Comparison of ENCODE assay signal across 9 cellular contexts in genomic region chr3:45832691-45833090, GRCh38. TPM values are rescaled to one million over a fixed set of nuclear protein-coding genes. Genes with fewer than 3 reads are reported as not detected.
DNase-seq lines count a peak whose midpoint lies in the region; ATAC-seq and TF ChIP-seq lines count a peak whose summit lies in the region.
"Had no signal": no experiment of that assay in that cellular context is flagged by ENCODE, and none has a peak within 500 bp of the region (broad histone marks: within the 10 kb centered on the region; RNA-seq: fewer than 3 reads in every experiment).

No MANE protein-coding gene starts in this region.

- DNase-seq in NCI-H1092 treated with DMSO at 0.1 percent for 48 hours (lab: John Stamatoyannopoulos, UW) (peak; percentile 2), NCI-H1092 (lab: John Stamatoyannopoulos, UW) (no peak), LNCaP clone FGC (ENCODE audit: low read depth) (no peak), nephron progenitor cell (no peak)
- no peak for DNase-seq in stimulated activated CD4-positive, alpha-beta T cell treated with anti-CD3 and anti-CD28 coated beads, Interleukin-4, amount 100 ng/mL, for 1 hour
- DNase-seq: lower lobe of right lung had no signal

- peak; percentile 75 for TF ChIP-seq CTCF in LNCaP clone FGC (IDR thresholded peaks at IDR 0.05; ENCODE audit: control insufficient read depth, extremely low read depth, insufficient read depth)
- peak; percentile 47 to 58 for TF ChIP-seq CTCF in brain (conservative IDR thresholded peaks at IDR 0.05)
- TF ChIP-seq CTCF in nephron progenitor cell (IDR thresholded peaks at IDR 0.05), result peak; percentile 7

- peak overlapping the region in 1 of 5 experiments; percentile 31 for H3K27ac Mint-ChIP-seq in brain
- no peak overlapping the region for H3K27ac Mint-ChIP-seq in nephron progenitor cell

- H3K4me3 ChIP-seq in LNCaP clone FGC (ENCODE audit: low read depth, low read length), result no peak overlapping the region
- H3K4me3 ChIP-seq: lower lobe of right lung had no signal

- H3K27me3 Mint-ChIP-seq in brain (no peaks in the 10 kb centered on the region), nephron progenitor cell (ENCODE audit: low read depth, poor library complexity) (no peaks in the 10 kb centered on the region)

- H3K9me3 Mint-ChIP-seq in brain (no peaks in the 10 kb centered on the region), nephron progenitor cell (no peaks in the 10 kb centered on the region)

- H3K4me1 Mint-ChIP-seq in brain (no peaks in the 10 kb centered on the region), nephron progenitor cell (no peaks in the 10 kb centered on the region)

- ATAC-seq in HG02759 (IDR thresholded peaks at IDR 0.05; ENCODE audit: unreplicated experiment) (no peak), GM21619 (IDR thresholded peaks at IDR 0.05; ENCODE audit: unreplicated experiment) (no peak)
- ATAC-seq: lower lobe of right lung had no signal

- peaks cover 53% of the 10 kb centered on the region for H3K36me3 Mint-ChIP-seq in brain
- H3K36me3 Mint-ChIP-seq in nephron progenitor cell (ENCODE audit: low read depth), result peaks cover 48% of the 10 kb centered on the region

- H3K4me3 Mint-ChIP-seq in brain (no peak overlapping the region), nephron progenitor cell (no peak overlapping the region)

RNA-seq across cellular contexts. Expression of gene LZTFL1, which starts 9.2 kb away (rescaled TPM):
- polyA plus RNA-seq in brain (ENCODE audit: insufficient read depth, low read depth, low replicate concordance), result 8.5 TPM

RNA-seq across cellular contexts. Expression of gene SLC6A20, which starts 36.4 kb away (rescaled TPM):
- 1.5 TPM for polyA plus RNA-seq in brain (ENCODE audit: insufficient read depth, low read depth, low replicate concordance)

RNA-seq across cellular contexts. Expression of gene CCR9, which starts 53.7 kb away (rescaled TPM):
- polyA plus RNA-seq in brain (ENCODE audit: insufficient read depth, low read depth, low replicate concordance), result 0.25 TPM

Comparison
In these comparisons a context has a peak if more than half of its experiments do, and no peak if none do; other contexts are left out.
1. CTCF ChIP-seq: peak in every context shown above with its lines; median percentile 75 in LNCaP clone FGC; 52 in brain; 7 in nephron progenitor cell.